In the genomic region with DNA sequence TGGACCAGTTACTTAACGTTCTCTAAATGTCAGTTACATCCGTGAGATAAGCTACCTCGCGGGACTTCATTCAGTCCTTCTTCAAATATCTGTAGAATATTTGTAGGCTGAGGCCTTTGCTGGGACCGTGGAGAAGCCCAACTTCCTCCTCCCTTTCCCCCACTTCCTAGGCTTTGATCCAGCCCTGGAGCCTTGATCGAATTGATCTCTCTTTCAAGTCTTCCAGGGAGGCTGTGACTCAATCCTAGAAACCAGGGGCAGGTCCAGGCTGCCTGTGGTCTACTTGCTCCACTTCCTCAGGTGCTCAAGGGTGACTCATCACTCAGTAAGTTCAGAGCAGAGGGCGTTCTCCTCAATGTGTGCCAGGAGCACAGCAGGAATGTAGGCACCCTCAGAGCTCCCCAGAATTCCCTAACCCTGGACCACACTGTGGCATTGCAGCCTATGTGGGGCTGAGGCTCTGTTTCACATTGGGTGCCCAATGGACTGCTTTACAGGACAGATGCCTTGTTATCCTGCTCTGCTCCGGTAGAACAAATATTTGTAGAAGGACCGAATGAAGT, we compare ENCODE assay signal across 8 cellular contexts. TPM values are rescaled to one million over a fixed set of nuclear protein-coding genes. Genes with fewer than 3 reads are reported as not detected.
A peak's percentile ranks its signal among the peaks of the same experiment; 100 is the strongest.
DNase-seq lines count a peak whose midpoint lies in the region; ATAC-seq and TF ChIP-seq lines count a peak whose summit lies in the region.

No MANE protein-coding gene starts in this region.

- peak overlapping the region; percentile 56 for H3K27ac Mint-ChIP-seq in activated naive CD8-positive, alpha-beta T cell treated with anti-CD3 and anti-CD28 coated beads, Interleukin-2, amount 50 U/mL, for 24 hours
- H3K27ac Mint-ChIP-seq in neural progenitor cell: no peak overlapping the region

- H3K9ac ChIP-seq in neural progenitor cell: no peak overlapping the region

- no peaks in the 10 kb centered on the region for H3K4me1 ChIP-seq in neural progenitor cell

- DNase-seq in AG10803 (ENCODE audit: low read depth) (peak; percentile 84), neural progenitor cell (ENCODE audit: low spot score) (no peak), NCI-H2029 treated with DMSO at 0.1 percent for 48 hours (lab: John Stamatoyannopoulos, UW) (no peak), WERI-Rb-1 (no peak)
- peak; percentile 36 for DNase-seq in activated naive CD8-positive, alpha-beta T cell treated with anti-CD3 and anti-CD28 coated beads, Interleukin-2, amount 50 U/mL, for 24 hours

- TF ChIP-seq CTCF in AG10803 (conservative IDR thresholded peaks at IDR 0.05; ENCODE audit: low read length) (no peak), neural progenitor cell (IDR thresholded peaks at IDR 0.05) (no peak), WERI-Rb-1 (IDR thresholded peaks at IDR 0.05; ENCODE audit: low read depth, low read length) (no peak)

- peak overlapping the region; percentile 13 for H2AFZ ChIP-seq in neural progenitor cell (replicated peaks)

- TF ChIP-seq EP300 in Ishikawa (IDR thresholded peaks at IDR 0.05; ENCODE audit: borderline replicate concordance): peak; percentile 89

- H3K27ac ChIP-seq in neural progenitor cell: no peak overlapping the region
- no peak overlapping the region for H3K27ac ChIP-seq in WERI-Rb-1

- no peaks in the 10 kb centered on the region for H3K79me2 ChIP-seq in neural progenitor cell (ENCODE audit: low read depth)

- no peaks in the 10 kb centered on the region for H3K36me3 ChIP-seq in neural progenitor cell
- no peaks in the 10 kb centered on the region for H3K36me3 ChIP-seq in WERI-Rb-1

- TF ChIP-seq RAD21 in Ishikawa (IDR thresholded peaks at IDR 0.05; ENCODE audit: low read depth): peak; percentile 39; the same call in 1 of the 2 replicates

- H3K4me3 ChIP-seq in AG10803 (ENCODE audit: low read length) (no peak overlapping the region), neural progenitor cell (no peak overlapping the region), WERI-Rb-1 (ENCODE audit: low read depth, low read length) (no peak overlapping the region)

- H3K27me3 ChIP-seq in neural progenitor cell (no peaks in the 10 kb centered on the region), WERI-Rb-1 (ENCODE audit: insufficient read depth, low read depth, severe bottlenecking) (no peaks in the 10 kb centered on the region)

- no peaks in the 10 kb centered on the region for H3K27me3 Mint-ChIP-seq in activated naive CD8-positive, alpha-beta T cell treated with anti-CD3 and anti-CD28 coated beads, Interleukin-2, amount 50 U/mL, for 24 hours
- peaks cover 7% of the 10 kb centered on the region for H3K27me3 Mint-ChIP-seq in neural progenitor cell (ENCODE audit: insufficient read depth, low read depth)

- peak; percentile 62 for ATAC-seq in GM19035 (IDR thresholded peaks at IDR 0.05; ENCODE audit: unreplicated experiment)
- peak; percentile 83 for ATAC-seq in activated naive CD8-positive, alpha-beta T cell treated with anti-CD3 and anti-CD28 coated beads, Interleukin-2, amount 50 U/mL, for 24 hours
- no peak for ATAC-seq in HG03280 (IDR thresholded peaks at IDR 0.05; ENCODE audit: unreplicated experiment)

- no peak overlapping the region for H3K4me2 ChIP-seq in neural progenitor cell

- H3K9me3 Mint-ChIP-seq in activated naive CD8-positive, alpha-beta T cell treated with anti-CD3 and anti-CD28 coated beads, Interleukin-2, amount 50 U/mL, for 24 hours: no peaks in the 10 kb centered on the region
- H3K9me3 Mint-ChIP-seq in neural progenitor cell: no peaks in the 10 kb centered on the region

- H3K4me1 Mint-ChIP-seq in activated naive CD8-positive, alpha-beta T cell treated with anti-CD3 and anti-CD28 coated beads, Interleukin-2, amount 50 U/mL, for 24 hours: peaks cover 26% of the 10 kb centered on the region
- no peaks in the 10 kb centered on the region for H3K4me1 Mint-ChIP-seq in neural progenitor cell

- no peaks in the 10 kb centered on the region for H4K20me1 ChIP-seq in neural progenitor cell (ENCODE audit: low read depth)

- H3K4me3 Mint-ChIP-seq in activated naive CD8-positive, alpha-beta T cell treated with anti-CD3 and anti-CD28 coated beads, Interleukin-2, amount 50 U/mL, for 24 hours: no peak overlapping the region
- H3K4me3 Mint-ChIP-seq in neural progenitor cell: no peak overlapping the region

- H3K36me3 Mint-ChIP-seq in activated naive CD8-positive, alpha-beta T cell treated with anti-CD3 and anti-CD28 coated beads, Interleukin-2, amount 50 U/mL, for 24 hours (ENCODE audit: low read depth): no peaks in the 10 kb centered on the region
- no peaks in the 10 kb centered on the region for H3K36me3 Mint-ChIP-seq in neural progenitor cell

- no peaks in the 10 kb centered on the region for H3F3A ChIP-seq in neural progenitor cell (ENCODE audit: low read depth)

- H3K9me3 ChIP-seq in neural progenitor cell (ENCODE audit: low read depth) (no peaks in the 10 kb centered on the region), WERI-Rb-1 (ENCODE audit: severe bottlenecking) (no peaks in the 10 kb centered on the region)

TF ChIP-seq in Ishikawa, 13 proteins besides CTCF, POLR2A, EP300 and RAD21:
- TF ChIP-seq CREB1 (IDR thresholded peaks at IDR 0.05; ENCODE audit: low read depth) (no peak), TCF12 (IDR thresholded peaks at IDR 0.05; ENCODE audit: low read depth) (peak; percentile 93), ZBTB7A (IDR thresholded peaks at IDR 0.05; ENCODE audit: low read depth) (0 out of 2 replicates have a peak, but pooled peaks have one; percentile 49), EGR1 (IDR thresholded peaks at IDR 0.05) (no peak), YY1 (IDR thresholded peaks at IDR 0.05; ENCODE audit: low read depth) (no peak; the same call in 1 of the 2 replicates), CEBPB (IDR thresholded peaks at IDR 0.05) (peak; percentile 71), FOXM1 (IDR thresholded peaks at IDR 0.05; ENCODE audit: borderline replicate concordance, low read depth) (peak; percentile 84), NFIC (IDR thresholded peaks at IDR 0.05) (peak; percentile 97), TAF1 (IDR thresholded peaks at IDR 0.05; ENCODE audit: low read depth) (0 out of 2 replicates have a peak, but pooled peaks have one; percentile 31), TEAD4 (IDR thresholded peaks at IDR 0.05) (peak; percentile 92)
- TF ChIP-seq, protein P1, sequence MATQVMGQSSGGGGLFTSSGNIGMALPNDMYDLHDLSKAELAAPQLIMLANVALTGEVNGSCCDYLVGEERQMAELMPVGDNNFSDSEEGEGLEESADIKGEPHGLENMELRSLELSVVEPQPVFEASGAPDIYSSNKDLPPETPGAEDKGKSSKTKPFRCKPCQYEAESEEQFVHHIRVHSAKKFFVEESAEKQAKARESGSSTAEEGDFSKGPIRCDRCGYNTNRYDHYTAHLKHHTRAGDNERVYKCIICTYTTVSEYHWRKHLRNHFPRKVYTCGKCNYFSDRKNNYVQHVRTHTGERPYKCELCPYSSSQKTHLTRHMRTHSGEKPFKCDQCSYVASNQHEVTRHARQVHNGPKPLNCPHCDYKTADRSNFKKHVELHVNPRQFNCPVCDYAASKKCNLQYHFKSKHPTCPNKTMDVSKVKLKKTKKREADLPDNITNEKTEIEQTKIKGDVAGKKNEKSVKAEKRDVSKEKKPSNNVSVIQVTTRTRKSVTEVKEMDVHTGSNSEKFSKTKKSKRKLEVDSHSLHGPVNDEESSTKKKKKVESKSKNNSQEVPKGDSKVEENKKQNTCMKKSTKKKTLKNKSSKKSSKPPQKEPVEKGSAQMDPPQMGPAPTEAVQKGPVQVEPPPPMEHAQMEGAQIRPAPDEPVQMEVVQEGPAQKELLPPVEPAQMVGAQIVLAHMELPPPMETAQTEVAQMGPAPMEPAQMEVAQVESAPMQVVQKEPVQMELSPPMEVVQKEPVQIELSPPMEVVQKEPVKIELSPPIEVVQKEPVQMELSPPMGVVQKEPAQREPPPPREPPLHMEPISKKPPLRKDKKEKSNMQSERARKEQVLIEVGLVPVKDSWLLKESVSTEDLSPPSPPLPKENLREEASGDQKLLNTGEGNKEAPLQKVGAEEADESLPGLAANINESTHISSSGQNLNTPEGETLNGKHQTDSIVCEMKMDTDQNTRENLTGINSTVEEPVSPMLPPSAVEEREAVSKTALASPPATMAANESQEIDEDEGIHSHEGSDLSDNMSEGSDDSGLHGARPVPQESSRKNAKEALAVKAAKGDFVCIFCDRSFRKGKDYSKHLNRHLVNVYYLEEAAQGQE (IDR thresholded peaks at IDR 0.05; ENCODE audit: low read depth): no peak
- TF ChIP-seq, protein P2, sequence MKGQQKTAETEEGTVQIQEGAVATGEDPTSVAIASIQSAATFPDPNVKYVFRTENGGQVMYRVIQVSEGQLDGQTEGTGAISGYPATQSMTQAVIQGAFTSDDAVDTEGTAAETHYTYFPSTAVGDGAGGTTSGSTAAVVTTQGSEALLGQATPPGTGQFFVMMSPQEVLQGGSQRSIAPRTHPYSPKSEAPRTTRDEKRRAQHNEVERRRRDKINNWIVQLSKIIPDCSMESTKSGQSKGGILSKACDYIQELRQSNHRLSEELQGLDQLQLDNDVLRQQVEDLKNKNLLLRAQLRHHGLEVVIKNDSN (IDR thresholded peaks at IDR 0.05): peak; percentile 35
- TF ChIP-seq, protein P3, sequence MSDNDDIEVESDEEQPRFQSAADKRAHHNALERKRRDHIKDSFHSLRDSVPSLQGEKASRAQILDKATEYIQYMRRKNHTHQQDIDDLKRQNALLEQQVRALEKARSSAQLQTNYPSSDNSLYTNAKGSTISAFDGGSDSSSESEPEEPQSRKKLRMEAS (IDR thresholded peaks at IDR 0.05): peak; percentile 76
TF ChIP-seq in Ishikawa: peak in this region for 9.

RNA-seq across cellular contexts. Expression of a gene that starts 11.2 kb away (rescaled TPM):
- total RNA-seq in neural progenitor cell (ENCODE audit: low replicate concordance): 50.5 and 101 TPM in 2 replicates

RNA-seq across cellular contexts. Expression of a gene that starts 42.8 kb away (rescaled TPM):
- 0.07 and 0.25 TPM in 2 replicates for total RNA-seq in neural progenitor cell (ENCODE audit: low replicate concordance)

RNA-seq across cellular contexts. Expression of a gene that starts 49.8 kb away (rescaled TPM):
- 17.5 and 26.7 TPM in 2 replicates for total RNA-seq in neural progenitor cell (ENCODE audit: low replicate concordance)

Comparison
In these comparisons a context has a peak if more than half of its experiments do, and no peak if none do; other contexts are left out.
1. DNase-seq: peak in AG10803 (single experiment) and activated naive CD8-positive, alpha-beta T cell treated with anti-CD3 and anti-CD28 coated beads, Interleukin-2, amount 50 U/mL, for 24 hours (single experiment); none in neural progenitor cell (single experiment), NCI-H2029 treated with DMSO at 0.1 percent for 48 hours (single experiment) and WERI-Rb-1 (single experiment).